ENCODE assay signal across 35 cellular contexts in the genomic region with DNA sequence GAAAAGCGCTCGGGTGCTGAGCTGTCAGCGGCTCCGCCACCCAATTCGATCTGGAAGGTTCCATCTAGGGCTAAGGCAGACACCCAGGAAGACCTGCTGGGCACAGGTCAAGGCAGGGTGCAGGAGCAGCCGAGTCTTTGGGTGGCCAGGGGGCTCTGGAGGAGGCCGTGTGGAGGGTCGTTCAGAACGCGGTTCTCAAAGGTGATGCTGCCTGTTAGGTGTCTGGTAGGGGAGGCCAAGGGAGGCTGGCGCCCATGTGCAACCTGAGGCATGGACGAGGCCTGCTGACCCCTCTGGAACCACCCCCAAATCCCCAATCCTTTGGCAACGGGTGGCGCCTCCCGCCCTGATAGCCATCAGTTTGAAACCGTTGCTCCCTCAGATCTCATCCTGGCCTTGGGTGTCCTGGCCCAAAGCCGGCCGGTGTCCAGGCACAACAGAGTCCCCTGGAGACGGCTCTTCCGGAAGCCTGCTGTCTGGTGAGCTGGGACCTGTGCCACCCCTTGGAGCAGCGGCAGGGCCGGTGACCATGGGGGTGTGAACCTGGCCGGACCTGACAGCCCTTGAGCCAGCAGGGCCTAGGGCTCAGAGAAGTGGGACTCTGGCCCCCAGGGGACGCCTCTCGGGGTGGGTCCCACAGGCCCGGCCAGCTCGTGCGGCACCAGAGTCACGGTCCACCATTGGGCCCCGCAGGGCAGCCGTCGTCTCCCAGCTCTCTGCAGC. TPM values are rescaled to one million over a fixed set of nuclear protein-coding genes. Genes with fewer than 3 reads are reported as not detected.
"Had no signal": no experiment of that assay in that cellular context is flagged by ENCODE, and none has a peak within 500 bp of the region (broad histone marks: within the 10 kb centered on the region; RNA-seq: fewer than 3 reads in every experiment).

No MANE protein-coding gene starts in this region.

- H3K4me3 ChIP-seq: colonic mucosa, gastrocnemius medialis, heart right ventricle, lung, mucosa of descending colon, right atrium auricular region, sigmoid colon, suprapubic skin, transverse colon, upper lobe of right lung, uterus had no signal

- H3K9ac ChIP-seq: parathyroid adenoma had no signal

- DNase-seq: colonic mucosa; effector CD8-positive, alpha-beta T cell; endodermal cell; foreskin fibroblast; gastrocnemius medialis; heart right ventricle; hippocampal formation; immature natural killer cell; islet precursor cell; kidney glomerular epithelial cell; left colon; naive B cell; sigmoid colon; stimulated activated CD4-positive, alpha-beta T cell treated with anti-CD3 and anti-CD28 coated beads, Interleukin-4, amount 100 ng/mL, for 4 hours; stimulated activated naive CD8-positive, alpha-beta T cell treated with anti-CD3 and anti-CD28 coated beads, Interleukin-15, amount 100 ng/mL, for 72 hours; transverse colon; upper lobe of right lung; uterus had no signal

- H3K36me3 ChIP-seq: colonic mucosa, gastrocnemius medialis, right atrium auricular region, transverse colon, upper lobe of right lung, uterus had no signal

- H3K9me3 ChIP-seq: colonic mucosa, gastrocnemius medialis, heart right ventricle, mucosa of descending colon, right atrium auricular region, sigmoid colon, suprapubic skin, transverse colon, upper lobe of right lung, uterus had no signal

- H3K27ac ChIP-seq: colonic mucosa, epithelial cell of prostate, gastrocnemius medialis, heart right ventricle, parathyroid adenoma, right atrium auricular region, sigmoid colon, suprapubic skin, transverse colon, upper lobe of right lung, uterus had no signal

- H3K4me1 ChIP-seq: colonic mucosa, gastrocnemius medialis, heart right ventricle, parathyroid adenoma, right atrium auricular region, sigmoid colon, transverse colon, upper lobe of right lung, uterus had no signal

- H3K27me3 ChIP-seq: colonic mucosa, gastrocnemius medialis, right atrium auricular region, sigmoid colon, suprapubic skin, transverse colon, upper lobe of right lung, uterus had no signal

- ATAC-seq: esophagus mucosa; gastrocnemius medialis; heart right ventricle; left colon; mucosa of descending colon; natural killer cell treated with Interleukin-12 subunit alpha and Interleukin-12 subunit beta and Interleukin-15 and Interleukin-18, amount 100 ng/mL, for 72 hours; stimulated activated memory B cell treated with anti-CD40 and anti-IgM and Interleukin-4, amounts not matched to agents 10 μg/mL and 1 μg/mL and 100 μg/mL, for 72 hours; stimulated activated naive CD8-positive, alpha-beta T cell treated with anti-CD3 and anti-CD28 coated beads, Interleukin-15, amount 100 ng/mL, for 72 hours; upper lobe of right lung had no signal

RNA-seq across cellular contexts. Expression of a gene that starts 10.5 kb away (rescaled TPM):
- total RNA-seq: skeletal muscle tissue had no signal

RNA-seq across cellular contexts. Expression of a gene that starts 43.7 kb away (rescaled TPM):
- total RNA-seq: chondrocyte; colonic mucosa; endodermal cell; esophagus mucosa; gastrocnemius medialis; glomerular endothelial cell; heart right ventricle; left colon; liver; lung; mesothelial cell of epicardium; mucosa of descending colon; natural killer cell treated with Interleukin-12 subunit alpha and Interleukin-12 subunit beta and Interleukin-15 and Interleukin-18, amount 100 ng/mL, for 72 hours; neural crest cell; osteoblast; progenitor cell of endocrine pancreas; right atrium auricular region; sigmoid colon; skeletal muscle tissue; suprapubic skin; transverse colon; upper lobe of right lung; uterus had no signal
